16 cellular contexts compared by ENCODE assay signal in the genomic region with DNA sequence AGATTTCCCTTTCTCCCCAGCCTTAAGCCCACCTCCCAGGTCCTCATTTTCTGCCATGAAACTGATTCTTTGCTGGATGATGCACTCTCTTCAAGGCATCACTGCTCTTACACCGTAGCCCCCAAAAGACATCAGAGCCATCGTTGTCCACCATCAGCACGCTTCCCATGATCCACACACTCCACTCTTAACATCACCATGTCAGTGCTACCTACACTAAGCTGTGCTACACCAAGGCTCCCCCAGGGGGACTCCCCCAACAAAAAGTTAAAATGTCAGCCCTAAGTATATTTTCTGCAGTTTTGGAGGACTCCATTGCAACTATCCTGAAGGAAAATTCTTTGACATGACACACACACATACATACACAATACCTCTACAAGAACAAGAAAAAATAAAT. TPM values are rescaled to one million over a fixed set of nuclear protein-coding genes. Genes with fewer than 3 reads are reported as not detected.
DNase-seq lines count a peak whose midpoint lies in the region; ATAC-seq and TF ChIP-seq lines count a peak whose summit lies in the region.
"Had no signal": no experiment of that assay in that cellular context is flagged by ENCODE, and none has a peak within 500 bp of the region (broad histone marks: within the 10 kb centered on the region; RNA-seq: fewer than 3 reads in every experiment).

No MANE protein-coding gene starts in this region.

- H3K27me3 Mint-ChIP-seq in Calu3 (ENCODE audit: unreplicated experiment) (no peaks in the 10 kb centered on the region), WTC11 (ENCODE audit: low read depth) (no peaks in the 10 kb centered on the region)
- H3K27me3 Mint-ChIP-seq: CD4-positive, alpha-beta memory T cell had no signal

- H3K4me1 ChIP-seq in osteoblast (ENCODE audit: insufficient read depth, low read length) (no peaks in the 10 kb centered on the region), psoas muscle (no peaks in the 10 kb centered on the region)
- H3K4me1 ChIP-seq: BE2C had no signal

- H3K9me3 Mint-ChIP-seq in Calu3 (ENCODE audit: low read depth, unreplicated experiment) (no peaks in the 10 kb centered on the region), WTC11 (no peaks in the 10 kb centered on the region)
- H3K9me3 Mint-ChIP-seq: CD4-positive, alpha-beta memory T cell had no signal

- TF ChIP-seq CTCF in Calu3 (IDR thresholded peaks at IDR 0.05; ENCODE audit: unreplicated experiment) (no peak), GM12874 (IDR thresholded peaks at IDR 0.05; ENCODE audit: insufficient read depth, low read depth, low read length) (peak; percentile 9; the same call in 1 of the 2 replicates), WTC11 (IDR thresholded peaks at IDR 0.05) (no peak), osteoblast (IDR thresholded peaks at IDR 0.05; ENCODE audit: extremely low read depth, low read depth, low read length) (no peak), psoas muscle (IDR thresholded peaks at IDR 0.05) (no peak)

- H3K27ac ChIP-seq in osteoblast (ENCODE audit: low read depth, low read length): no peak overlapping the region
- H3K27ac ChIP-seq in psoas muscle: no peak overlapping the region

- no TSS peak for BruUV-seq in Calu3 (replicated peaks; lab: Mats Ljungman, UMichigan)

- CTCF ChIA-PET in Calu3 (lab: Charles Lee) (no interaction called here), WTC11 (lab: Charles Lee) (no interaction called here)

- H3K4me3 ChIP-seq in osteoblast (ENCODE audit: insufficient read depth, low read length): no peak overlapping the region
- no peak overlapping the region for H3K4me3 ChIP-seq in psoas muscle

- H3K79me2 ChIP-seq in osteoblast (ENCODE audit: insufficient read depth, low read length): no peaks in the 10 kb centered on the region

- H3K27ac Mint-ChIP-seq in Calu3 (ENCODE audit: unreplicated experiment) (peak overlapping the region; percentile 47), WTC11 (no peak overlapping the region)
- H3K27ac Mint-ChIP-seq: CD4-positive, alpha-beta memory T cell had no signal

- H3K36me3 Mint-ChIP-seq in Calu3 (ENCODE audit: insufficient read depth, unreplicated experiment) (peaks cover 6% of the 10 kb centered on the region), WTC11 (no peaks in the 10 kb centered on the region)
- H3K36me3 Mint-ChIP-seq: CD4-positive, alpha-beta memory T cell had no signal

- no peak overlapping the region for H3K4me3 Mint-ChIP-seq in Calu3 (ENCODE audit: low read depth, unreplicated experiment)
- H3K4me3 Mint-ChIP-seq in WTC11: no peak overlapping the region
- H3K4me3 Mint-ChIP-seq: CD4-positive, alpha-beta memory T cell had no signal

- H3K27me3 ChIP-seq in osteoblast (ENCODE audit: insufficient read depth, low read length) (no peaks in the 10 kb centered on the region), psoas muscle (ENCODE audit: insufficient read depth in 3 of 3, low read length in 2 of 3) (no peaks in the 10 kb centered on the region)
- H3K27me3 ChIP-seq: BE2C had no signal

- H4K20me1 ChIP-seq in osteoblast (ENCODE audit: insufficient read depth, low read length): no peaks in the 10 kb centered on the region

- DNase-seq in Calu3 (no peak), WTC11 (ENCODE audit: low spot score) (no peak), osteoblast (ENCODE audit: insufficient read length, low spot score, missing footprints) (peak; percentile 55), GDM1 (lab: John Stamatoyannopoulos, UW) (no peak), psoas muscle (no peak)
- no peak for DNase-seq in activated CD8-positive, alpha-beta memory T cell treated with anti-CD3 and anti-CD28 coated beads, Interleukin-2, amount 50 U/mL, for 48 hours
- DNase-seq: BE2C; CD4-positive, alpha-beta memory T cell; HCEC 1CT; KBM-7; NCI-H1105 treated with DMSO at 0.1 percent for 48 hours; NCI-H1930; NCI-H2171 treated with DMSO at 0.1 percent for 48 hours; NCI-H82; SHP77 had no signal

- H3K4me1 Mint-ChIP-seq in Calu3 (ENCODE audit: low read depth, unreplicated experiment): peaks cover 59% of the 10 kb centered on the region
- peaks cover 6% of the 10 kb centered on the region for H3K4me1 Mint-ChIP-seq in WTC11

- no peaks in the 10 kb centered on the region for H3K9me3 ChIP-seq in osteoblast (ENCODE audit: low read depth, low read length)
- H3K9me3 ChIP-seq in psoas muscle: no peaks in the 10 kb centered on the region
- H3K9me3 ChIP-seq: BE2C had no signal

- H3K4me2 ChIP-seq in osteoblast (ENCODE audit: insufficient read depth, low read length): no peak overlapping the region

- WGBS in psoas muscle, 3 donors: 94 to 98% (median 95%) methylated on average over 3 of the region's 3 CpGs

- ATAC-seq in WTC11: 0 out of 2 replicates have a peak, but pooled peaks have one; percentile 28
- no peak for ATAC-seq in psoas muscle

- intact Hi-C loops in Calu3 (cut with micrococcal nuclease; ENCODE audit: unreplicated experiment) (no loop called here), psoas muscle (cut with DNase I) (no loop called here)

- POLR2A ChIA-PET in WTC11 (lab: Charles Lee): no interaction called here

- no peaks in the 10 kb centered on the region for H3K36me3 ChIP-seq in osteoblast (ENCODE audit: insufficient read depth, low read length)
- no peaks in the 10 kb centered on the region for H3K36me3 ChIP-seq in psoas muscle (ENCODE audit: insufficient read depth in 1 of 2, low read depth in 1 of 2)
- H3K36me3 ChIP-seq: BE2C had no signal

- no peak overlapping the region for H2AFZ ChIP-seq in osteoblast (ENCODE audit: low read length)

TF ChIP-seq in WTC11, 78 proteins besides CTCF, POLR2A, EP300 and RAD21 (continues in another document):
- TF ChIP-seq SP1 (CRISPR knock-in tag; conservative IDR thresholded peaks at IDR 0.05) (no peak), ATF1 (CRISPR knock-in tag; IDR thresholded peaks at IDR 0.05) (no peak), ZNF219 (CRISPR knock-in tag; IDR thresholded peaks at IDR 0.05; ENCODE audit: borderline replicate concordance) (no peak), ZNF671 (CRISPR knock-in tag; IDR thresholded peaks at IDR 0.05) (no peak), MXD4 (CRISPR knock-in tag; IDR thresholded peaks at IDR 0.05; ENCODE audit: borderline replicate concordance) (no peak), FOXJ3 (CRISPR knock-in tag; IDR thresholded peaks at IDR 0.05; ENCODE audit: borderline replicate concordance) (no peak), CBFB (CRISPR knock-in tag; IDR thresholded peaks at IDR 0.05; ENCODE audit: low read depth) (no peak)
- TF ChIP-seq, protein P1, sequence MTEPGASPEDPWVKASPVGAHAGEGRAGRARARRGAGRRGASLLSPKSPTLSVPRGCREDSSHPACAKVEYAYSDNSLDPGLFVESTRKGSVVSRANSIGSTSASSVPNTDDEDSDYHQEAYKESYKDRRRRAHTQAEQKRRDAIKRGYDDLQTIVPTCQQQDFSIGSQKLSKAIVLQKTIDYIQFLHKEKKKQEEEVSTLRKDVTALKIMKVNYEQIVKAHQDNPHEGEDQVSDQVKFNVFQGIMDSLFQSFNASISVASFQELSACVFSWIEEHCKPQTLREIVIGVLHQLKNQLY (CRISPR knock-in tag; IDR thresholded peaks at IDR 0.05): no peak
- TF ChIP-seq, protein P2, sequence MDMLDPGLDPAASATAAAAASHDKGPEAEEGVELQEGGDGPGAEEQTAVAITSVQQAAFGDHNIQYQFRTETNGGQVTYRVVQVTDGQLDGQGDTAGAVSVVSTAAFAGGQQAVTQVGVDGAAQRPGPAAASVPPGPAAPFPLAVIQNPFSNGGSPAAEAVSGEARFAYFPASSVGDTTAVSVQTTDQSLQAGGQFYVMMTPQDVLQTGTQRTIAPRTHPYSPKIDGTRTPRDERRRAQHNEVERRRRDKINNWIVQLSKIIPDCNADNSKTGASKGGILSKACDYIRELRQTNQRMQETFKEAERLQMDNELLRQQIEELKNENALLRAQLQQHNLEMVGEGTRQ (CRISPR knock-in tag; IDR thresholded peaks at IDR 0.05): no peak
- TF ChIP-seq, protein P3, sequence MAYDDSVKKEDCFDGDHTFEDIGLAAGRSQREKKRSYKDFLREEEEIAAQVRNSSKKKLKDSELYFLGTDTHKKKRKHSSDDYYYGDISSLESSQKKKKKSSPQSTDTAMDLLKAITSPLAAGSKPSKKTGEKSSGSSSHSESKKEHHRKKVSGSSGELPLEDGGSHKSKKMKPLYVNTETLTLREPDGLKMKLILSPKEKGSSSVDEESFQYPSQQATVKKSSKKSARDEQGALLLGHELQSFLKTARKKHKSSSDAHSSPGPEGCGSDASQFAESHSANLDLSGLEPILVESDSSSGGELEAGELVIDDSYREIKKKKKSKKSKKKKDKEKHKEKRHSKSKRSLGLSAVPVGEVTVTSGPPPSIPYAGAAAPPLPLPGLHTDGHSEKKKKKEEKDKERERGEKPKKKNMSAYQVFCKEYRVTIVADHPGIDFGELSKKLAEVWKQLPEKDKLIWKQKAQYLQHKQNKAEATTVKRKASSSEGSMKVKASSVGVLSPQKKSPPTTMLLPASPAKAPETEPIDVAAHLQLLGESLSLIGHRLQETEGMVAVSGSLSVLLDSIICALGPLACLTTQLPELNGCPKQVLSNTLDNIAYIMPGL (CRISPR knock-in tag; IDR thresholded peaks at IDR 0.05): no peak

RNA-seq across cellular contexts. Expression of gene KIF2A, which starts 34.1 kb away (rescaled TPM):
- total RNA-seq in Calu3 (2022) (76.9 and 81.4 TPM in 2 replicates), WTC11 (2021) (68.0 to 77.8 TPM (median 72.6 TPM) in 3 replicates), osteoblast (52.8 and 57.8 TPM in 2 replicates), psoas muscle (10 to 100 TPM in 1 of 4 donors, 1 to 10 TPM in 3; 7.5 to 10.6 (median 8.9) TPM)
- polyA plus RNA-seq in psoas muscle: 1 to 10 TPM; 1.4 to 9.2 (median 4.5) TPM
